1 cellular context compared by ENCODE assay signal in the genomic region with DNA sequence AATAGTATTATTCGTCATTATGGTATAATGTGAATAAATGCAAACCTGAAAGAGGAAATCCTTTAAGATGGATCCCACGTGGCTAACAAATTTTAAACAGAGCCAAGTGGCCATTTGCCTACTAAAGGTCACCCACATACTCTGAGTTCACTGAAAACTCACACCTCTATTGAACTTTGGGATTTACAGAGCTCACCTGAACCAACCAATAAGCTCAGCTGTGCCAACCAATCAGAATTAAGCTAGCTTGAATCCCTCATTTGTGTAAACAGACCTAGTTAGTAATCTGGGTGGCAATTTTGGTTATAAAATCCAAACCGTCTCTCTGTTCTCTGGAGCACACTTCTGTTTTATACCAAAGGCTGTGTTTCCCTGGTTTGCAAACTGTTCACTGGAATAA.
TF ChIP-seq lines count a peak whose summit lies in the region.

No MANE protein-coding gene starts in this region.

TF ChIP-seq in HepG2, 621 proteins besides CTCF, POLR2A, EP300 and RAD21 (continued from another document and continues in another):
- TF ChIP-seq, protein P1, sequence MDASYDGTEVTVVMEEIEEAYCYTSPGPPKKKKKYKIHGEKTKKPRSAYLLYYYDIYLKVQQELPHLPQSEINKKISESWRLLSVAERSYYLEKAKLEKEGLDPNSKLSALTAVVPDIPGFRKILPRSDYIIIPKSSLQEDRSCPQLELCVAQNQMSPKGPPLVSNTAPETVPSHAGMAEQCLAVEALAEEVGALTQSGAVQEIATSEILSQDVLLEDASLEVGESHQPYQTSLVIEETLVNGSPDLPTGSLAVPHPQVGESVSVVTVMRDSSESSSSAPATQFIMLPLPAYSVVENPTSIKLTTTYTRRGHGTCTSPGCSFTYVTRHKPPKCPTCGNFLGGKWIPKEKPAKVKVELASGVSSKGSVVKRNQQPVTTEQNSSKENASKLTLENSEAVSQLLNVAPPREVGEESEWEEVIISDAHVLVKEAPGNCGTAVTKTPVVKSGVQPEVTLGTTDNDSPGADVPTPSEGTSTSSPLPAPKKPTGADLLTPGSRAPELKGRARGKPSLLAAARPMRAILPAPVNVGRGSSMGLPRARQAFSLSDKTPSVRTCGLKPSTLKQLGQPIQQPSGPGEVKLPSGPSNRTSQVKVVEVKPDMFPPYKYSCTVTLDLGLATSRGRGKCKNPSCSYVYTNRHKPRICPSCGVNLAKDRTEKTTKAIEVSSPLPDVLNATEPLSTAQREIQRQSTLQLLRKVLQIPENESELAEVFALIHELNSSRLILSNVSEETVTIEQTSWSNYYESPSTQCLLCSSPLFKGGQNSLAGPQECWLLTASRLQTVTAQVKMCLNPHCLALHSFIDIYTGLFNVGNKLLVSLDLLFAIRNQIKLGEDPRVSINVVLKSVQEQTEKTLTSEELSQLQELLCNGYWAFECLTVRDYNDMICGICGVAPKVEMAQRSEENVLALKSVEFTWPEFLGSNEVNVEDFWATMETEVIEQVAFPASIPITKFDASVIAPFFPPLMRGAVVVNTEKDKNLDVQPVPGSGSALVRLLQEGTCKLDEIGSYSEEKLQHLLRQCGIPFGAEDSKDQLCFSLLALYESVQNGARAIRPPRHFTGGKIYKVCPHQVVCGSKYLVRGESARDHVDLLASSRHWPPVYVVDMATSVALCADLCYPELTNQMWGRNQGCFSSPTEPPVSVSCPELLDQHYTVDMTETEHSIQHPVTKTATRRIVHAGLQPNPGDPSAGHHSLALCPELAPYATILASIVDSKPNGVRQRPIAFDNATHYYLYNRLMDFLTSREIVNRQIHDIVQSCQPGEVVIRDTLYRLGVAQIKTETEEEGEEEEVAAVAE (CRISPR knock-in tag; IDR thresholded peaks at IDR 0.05; ENCODE audit: borderline replicate concordance): no peak
- TF ChIP-seq ELF1 (CRISPR knock-in tag; IDR thresholded peaks at IDR 0.05) (no peak), HDAC2 (CRISPR knock-in tag; IDR thresholded peaks at IDR 0.05) (no peak), FOXK1 (CRISPR knock-in tag; IDR thresholded peaks at IDR 0.05; ENCODE audit: borderline replicate concordance, low read depth) (peak; percentile 40; the same call in 1 of the 2 replicates), ZNF460 (CRISPR knock-in tag; IDR thresholded peaks at IDR 0.05; ENCODE audit: borderline replicate concordance) (no peak), ZNF558 (CRISPR knock-in tag; IDR thresholded peaks at IDR 0.05; ENCODE audit: borderline replicate concordance) (no peak), PITX1 (CRISPR knock-in tag; IDR thresholded peaks at IDR 0.05) (no peak), CREB1 (IDR thresholded peaks at IDR 0.05) (no peak), CREB1 (CRISPR knock-in tag; IDR thresholded peaks at IDR 0.05) (no peak), HNF4A (CRISPR knock-in tag; IDR thresholded peaks at IDR 0.05) (peak; percentile 69), DZIP1 (CRISPR knock-in tag; IDR thresholded peaks at IDR 0.05) (no peak), SRSF1 (optimal IDR thresholded peaks at IDR 0.05; ENCODE audit: low read depth, low read length) (no peak), ZSCAN22 (CRISPR knock-in tag; IDR thresholded peaks at IDR 0.05) (no peak), TBX3 (IDR thresholded peaks at IDR 0.05; ENCODE audit: borderline replicate concordance) (0 out of 2 replicates have a peak, but pooled peaks have one; percentile 37), SMAD9 (CRISPR knock-in tag; IDR thresholded peaks at IDR 0.05) (no peak), REXO4 (CRISPR knock-in tag; IDR thresholded peaks at IDR 0.05; ENCODE audit: borderline replicate concordance) (no peak), RELA (CRISPR knock-in tag; IDR thresholded peaks at IDR 0.05) (no peak), ZNF619 (CRISPR knock-in tag; IDR thresholded peaks at IDR 0.05) (no peak), NR3C1 (CRISPR knock-in tag; IDR thresholded peaks at IDR 0.05) (no peak), ZNF687 (CRISPR knock-in tag; IDR thresholded peaks at IDR 0.05) (no peak), ISX (CRISPR knock-in tag; conservative IDR thresholded peaks at IDR 0.05) (no peak), KAT7 (CRISPR knock-in tag; IDR thresholded peaks at IDR 0.05; ENCODE audit: borderline replicate concordance) (no peak), EEA1 (CRISPR knock-in tag; IDR thresholded peaks at IDR 0.05; ENCODE audit: borderline replicate concordance) (no peak), PHF21A (CRISPR knock-in tag; IDR thresholded peaks at IDR 0.05) (peak; percentile 27; the same call in 1 of the 2 replicates), ZNF296 (CRISPR knock-in tag; conservative IDR thresholded peaks at IDR 0.05) (no peak), ZNF749 (CRISPR knock-in tag; IDR thresholded peaks at IDR 0.05; ENCODE audit: borderline replicate concordance) (no peak), BCL6 (CRISPR knock-in tag; IDR thresholded peaks at IDR 0.05) (no peak), ZNF44 (CRISPR knock-in tag; IDR thresholded peaks at IDR 0.05) (no peak), THAP9 (CRISPR knock-in tag; IDR thresholded peaks at IDR 0.05; ENCODE audit: borderline replicate concordance) (no peak), E2F2 (CRISPR knock-in tag; IDR thresholded peaks at IDR 0.05; ENCODE audit: borderline replicate concordance) (no peak)
- TF ChIP-seq, protein P2, sequence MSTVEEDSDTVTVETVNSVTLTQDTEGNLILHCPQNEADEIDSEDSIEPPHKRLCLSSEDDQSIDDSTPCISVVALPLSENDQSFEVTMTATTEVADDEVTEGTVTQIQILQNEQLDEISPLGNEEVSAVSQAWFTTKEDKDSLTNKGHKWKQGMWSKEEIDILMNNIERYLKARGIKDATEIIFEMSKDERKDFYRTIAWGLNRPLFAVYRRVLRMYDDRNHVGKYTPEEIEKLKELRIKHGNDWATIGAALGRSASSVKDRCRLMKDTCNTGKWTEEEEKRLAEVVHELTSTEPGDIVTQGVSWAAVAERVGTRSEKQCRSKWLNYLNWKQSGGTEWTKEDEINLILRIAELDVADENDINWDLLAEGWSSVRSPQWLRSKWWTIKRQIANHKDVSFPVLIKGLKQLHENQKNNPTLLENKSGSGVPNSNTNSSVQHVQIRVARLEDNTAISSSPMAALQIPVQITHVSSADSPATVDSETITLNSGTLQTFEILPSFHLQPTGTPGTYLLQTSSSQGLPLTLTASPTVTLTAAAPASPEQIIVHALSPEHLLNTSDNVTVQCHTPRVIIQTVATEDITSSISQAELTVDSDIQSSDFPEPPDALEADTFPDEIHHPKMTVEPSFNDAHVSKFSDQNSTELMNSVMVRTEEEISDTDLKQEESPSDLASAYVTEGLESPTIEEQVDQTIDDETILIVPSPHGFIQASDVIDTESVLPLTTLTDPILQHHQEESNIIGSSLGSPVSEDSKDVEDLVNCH (CRISPR knock-in tag; IDR thresholded peaks at IDR 0.05): no peak
- TF ChIP-seq, protein P3, sequence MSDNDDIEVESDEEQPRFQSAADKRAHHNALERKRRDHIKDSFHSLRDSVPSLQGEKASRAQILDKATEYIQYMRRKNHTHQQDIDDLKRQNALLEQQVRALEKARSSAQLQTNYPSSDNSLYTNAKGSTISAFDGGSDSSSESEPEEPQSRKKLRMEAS (IDR thresholded peaks at IDR 0.05): peak; percentile 54; the same call in 1 of the 2 replicates
- TF ChIP-seq, protein P4, sequence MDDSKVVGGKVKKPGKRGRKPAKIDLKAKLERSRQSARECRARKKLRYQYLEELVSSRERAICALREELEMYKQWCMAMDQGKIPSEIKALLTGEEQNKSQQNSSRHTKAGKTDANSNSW (CRISPR knock-in tag; IDR thresholded peaks at IDR 0.05; ENCODE audit: borderline replicate concordance): no peak
- TF ChIP-seq, protein P5, sequence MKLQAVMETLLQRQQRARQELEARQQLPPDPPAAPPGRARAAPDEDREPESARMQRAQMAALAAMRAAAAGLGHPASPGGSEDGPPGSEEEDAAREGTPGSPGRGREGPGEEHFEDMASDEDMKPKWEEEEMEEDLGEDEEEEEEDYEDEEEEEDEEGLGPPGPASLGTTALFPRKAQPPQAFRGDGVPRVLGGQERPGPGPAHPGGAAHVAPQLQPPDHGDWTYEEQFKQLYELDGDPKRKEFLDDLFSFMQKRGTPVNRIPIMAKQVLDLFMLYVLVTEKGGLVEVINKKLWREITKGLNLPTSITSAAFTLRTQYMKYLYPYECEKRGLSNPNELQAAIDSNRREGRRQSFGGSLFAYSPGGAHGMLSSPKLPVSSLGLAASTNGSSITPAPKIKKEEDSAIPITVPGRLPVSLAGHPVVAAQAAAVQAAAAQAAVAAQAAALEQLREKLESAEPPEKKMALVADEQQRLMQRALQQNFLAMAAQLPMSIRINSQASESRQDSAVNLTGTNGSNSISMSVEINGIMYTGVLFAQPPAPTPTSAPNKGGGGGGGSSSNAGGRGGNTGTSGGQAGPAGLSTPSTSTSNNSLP (IDR thresholded peaks at IDR 0.05; ENCODE audit: low read depth, low read length): no peak
- TF ChIP-seq, protein P6, sequence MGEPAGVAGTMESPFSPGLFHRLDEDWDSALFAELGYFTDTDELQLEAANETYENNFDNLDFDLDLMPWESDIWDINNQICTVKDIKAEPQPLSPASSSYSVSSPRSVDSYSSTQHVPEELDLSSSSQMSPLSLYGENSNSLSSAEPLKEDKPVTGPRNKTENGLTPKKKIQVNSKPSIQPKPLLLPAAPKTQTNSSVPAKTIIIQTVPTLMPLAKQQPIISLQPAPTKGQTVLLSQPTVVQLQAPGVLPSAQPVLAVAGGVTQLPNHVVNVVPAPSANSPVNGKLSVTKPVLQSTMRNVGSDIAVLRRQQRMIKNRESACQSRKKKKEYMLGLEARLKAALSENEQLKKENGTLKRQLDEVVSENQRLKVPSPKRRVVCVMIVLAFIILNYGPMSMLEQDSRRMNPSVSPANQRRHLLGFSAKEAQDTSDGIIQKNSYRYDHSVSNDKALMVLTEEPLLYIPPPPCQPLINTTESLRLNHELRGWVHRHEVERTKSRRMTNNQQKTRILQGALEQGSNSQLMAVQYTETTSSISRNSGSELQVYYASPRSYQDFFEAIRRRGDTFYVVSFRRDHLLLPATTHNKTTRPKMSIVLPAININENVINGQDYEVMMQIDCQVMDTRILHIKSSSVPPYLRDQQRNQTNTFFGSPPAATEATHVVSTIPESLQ (CRISPR knock-in tag; conservative IDR thresholded peaks at IDR 0.05): no peak
